8 cellular contexts compared by ENCODE assay signal in the genomic region with DNA sequence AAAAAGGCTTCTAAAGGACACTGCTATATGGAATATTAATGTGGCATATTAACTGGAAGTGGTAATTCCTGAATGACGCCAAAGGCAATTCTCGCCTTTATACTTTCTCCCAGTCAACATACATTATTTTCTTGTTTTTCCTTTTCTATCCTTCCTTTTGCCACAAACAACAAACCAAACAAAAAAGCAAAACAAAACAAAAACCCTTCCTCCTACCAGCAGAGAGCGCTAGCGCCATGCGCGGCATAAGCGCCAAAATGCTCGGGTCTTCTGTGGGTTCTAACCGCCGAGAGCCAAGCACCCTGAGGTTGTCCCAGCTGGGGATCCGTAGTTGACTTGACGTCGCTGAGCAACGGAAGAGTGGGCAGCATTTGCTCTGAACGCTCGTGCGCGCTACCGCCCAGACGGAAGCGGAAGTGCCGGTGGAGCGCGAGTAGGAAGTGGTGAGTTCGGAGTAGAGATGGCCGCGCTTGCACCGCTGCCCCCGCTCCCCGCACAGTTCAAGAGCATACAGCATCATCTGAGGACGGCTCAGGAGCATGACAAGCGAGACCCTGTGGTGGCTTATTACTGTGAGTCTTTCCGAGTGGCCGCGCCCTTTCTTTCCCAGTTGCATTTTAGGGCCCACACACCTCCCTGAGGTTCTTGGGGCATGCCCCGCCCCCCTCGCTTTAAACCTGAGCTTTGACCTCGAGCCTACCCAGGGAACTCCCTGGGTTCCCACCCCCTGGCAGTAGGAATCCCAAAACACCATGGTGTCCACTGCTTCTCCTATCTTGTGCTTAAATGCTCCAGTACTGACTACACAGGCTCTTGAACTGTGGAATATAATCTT. TPM values are rescaled to one million over a fixed set of nuclear protein-coding genes. Genes with fewer than 3 reads are reported as not detected.
DNase-seq lines count a peak whose midpoint lies in the region; ATAC-seq, FAIRE-seq and TF ChIP-seq lines count a peak whose summit lies in the region.

A gene (minus strand): TSS at position 295 of the 835 bp plus-strand sequence. CDS start 58,464 bp downstream, outside the sequence.
A gene with protein sequence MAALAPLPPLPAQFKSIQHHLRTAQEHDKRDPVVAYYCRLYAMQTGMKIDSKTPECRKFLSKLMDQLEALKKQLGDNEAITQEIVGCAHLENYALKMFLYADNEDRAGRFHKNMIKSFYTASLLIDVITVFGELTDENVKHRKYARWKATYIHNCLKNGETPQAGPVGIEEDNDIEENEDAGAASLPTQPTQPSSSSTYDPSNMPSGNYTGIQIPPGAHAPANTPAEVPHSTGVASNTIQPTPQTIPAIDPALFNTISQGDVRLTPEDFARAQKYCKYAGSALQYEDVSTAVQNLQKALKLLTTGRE (plus strand): TSS at position 436 of the 835 bp plus-strand sequence. CDS start 25 bp downstream, at position 461.

- peak; percentile 67 for TF ChIP-seq EP300 in transverse colon (IDR thresholded peaks at IDR 0.05; ENCODE audit: low read depth)

- H3K9me3 Mint-ChIP-seq in activated naive CD8-positive, alpha-beta T cell treated with anti-CD3 and anti-CD28 coated beads, Interleukin-2, amount 10 ng/mL, durations not matched to agents 7 days and 5 days: no peaks in the 10 kb centered on the region

- peak; percentile 85 for TF ChIP-seq CTCF in GM12864 (IDR thresholded peaks at IDR 0.05; ENCODE audit: low read depth, low read length, missing control alignments)
- peak; percentile 55 to 77 (median 70) for TF ChIP-seq CTCF in pancreas (IDR thresholded peaks at IDR 0.05)
- peak; percentile 79 to 95 (median 85) for TF ChIP-seq CTCF in transverse colon (IDR thresholded peaks at IDR 0.05)

- H3K4me1 ChIP-seq in pancreas (peaks cover 6 to 16% (median 6%) of the 10 kb centered on the region in 3 donors), transverse colon (peaks cover 0 to 32% (median 22%) of the 10 kb centered on the region in 4 donors)

- TF ChIP-seq POLR2A in transverse colon (IDR thresholded peaks at IDR 0.05): peak; percentile 42

- H3K9me3 ChIP-seq in pancreas: no peaks in the 10 kb centered on the region
- H3K9me3 ChIP-seq in transverse colon: no peaks in the 10 kb centered on the region

- H3K27me3 ChIP-seq in pancreas (no peaks in the 10 kb centered on the region), transverse colon (no peaks in the 10 kb centered on the region)

- WGBS in pancreas, 2 donors: 0% methylated on average over 38 of the region's 38 CpGs
- WGBS in transverse colon (ENCODE audit: low coverage in 1 of 2), 2 donors: 0 to 1% methylated on average over 11 to 38 of the region's 38 CpGs

- H3K27me3 Mint-ChIP-seq in activated naive CD8-positive, alpha-beta T cell treated with anti-CD3 and anti-CD28 coated beads, Interleukin-2, amount 10 ng/mL, durations not matched to agents 7 days and 5 days: no peaks in the 10 kb centered on the region

- H3K4me3 ChIP-seq in GM12864 (ENCODE audit: low read depth, low read length) (peak within 1 kb of the TSS; percentile 76), pancreas (peak within 1 kb of the TSS; percentile 40 to 95 (median 78)), transverse colon (peak within 1 kb of the TSS; percentile 53 to 90 (median 70))

- peaks cover 18% of the 10 kb centered on the region for H3K36me3 Mint-ChIP-seq in activated naive CD8-positive, alpha-beta T cell treated with anti-CD3 and anti-CD28 coated beads, Interleukin-2, amount 10 ng/mL, durations not matched to agents 7 days and 5 days

- DNase-seq in GM12864 (ENCODE audit: low read depth) (peak; percentile 99), NCI-H1092 treated with DMSO at 0.1 percent for 48 hours (lab: John Stamatoyannopoulos, UW) (peak; percentile 95), SKM-1 (lab: John Stamatoyannopoulos, UW; ENCODE audit: unreplicated experiment) (peak; percentile 90), Right ventricle myocardium inferior (ENCODE audit: missing footprints) (peak; percentile 98), pancreas (peak; percentile 91 to 98 (median 97)), transverse colon (peak; percentile 98)
- peak; percentile 92 for DNase-seq in activated naive CD8-positive, alpha-beta T cell treated with anti-CD3 and anti-CD28 coated beads, Interleukin-2, amount 10 ng/mL, durations not matched to agents 7 days and 5 days

- POLR2A ChIA-PET in activated naive CD8-positive, alpha-beta T cell treated with anti-CD3 and anti-CD28 coated beads, Interleukin-2, amount 10 ng/mL, durations not matched to agents 7 days and 5 days (lab: Charles Lee): interaction anchor here (0.7 to 1.3 kb wide), 2 partner anchors 9 to 1033 kb away, joined by 3 to 4 read pairs; no protein-coding TSS in a partner anchor

- H3K36me3 ChIP-seq in pancreas (no peaks in the 10 kb centered on the region), transverse colon (no peaks in the 10 kb centered on the region)

- in situ Hi-C loops in transverse colon (cut with MboI; ENCODE audit: low pct_ligation_motif_present in 1 of 4, low pct_unique_long_range_greater_than_20kb in 1 of 4, low sequenced_read_pairs in 3 of 4): no loop called here

- peak within 1 kb of the TSS; percentile 87 for H3K4me3 Mint-ChIP-seq in activated naive CD8-positive, alpha-beta T cell treated with anti-CD3 and anti-CD28 coated beads, Interleukin-2, amount 10 ng/mL, durations not matched to agents 7 days and 5 days

- peaks cover 28% of the 10 kb centered on the region for H3K4me1 Mint-ChIP-seq in activated naive CD8-positive, alpha-beta T cell treated with anti-CD3 and anti-CD28 coated beads, Interleukin-2, amount 10 ng/mL, durations not matched to agents 7 days and 5 days

- H3K27ac Mint-ChIP-seq in activated naive CD8-positive, alpha-beta T cell treated with anti-CD3 and anti-CD28 coated beads, Interleukin-2, amount 10 ng/mL, durations not matched to agents 7 days and 5 days: peak within 1 kb of the TSS; percentile 77

- ATAC-seq in HG02623 (IDR thresholded peaks at IDR 0.05; ENCODE audit: unreplicated experiment): peak; percentile 100
- peak; percentile 98 for ATAC-seq in activated naive CD8-positive, alpha-beta T cell treated with anti-CD3 and anti-CD28 coated beads, Interleukin-2, amount 10 ng/mL, durations not matched to agents 7 days and 5 days (ENCODE audit: low read depth)
- ATAC-seq in Right ventricle myocardium inferior: peak; percentile 99
- peak; percentile 99 to 100 (median 100) for ATAC-seq in pancreas

- H3K27ac ChIP-seq in pancreas (peak within 1 kb of the TSS in 2 of 4 donors; percentile 37 to 46), transverse colon (peak within 1 kb of the TSS; percentile 66 to 87 (median 75))

- intact Hi-C loops in Right ventricle myocardium inferior (cut with DNase I) (loop anchor here (2.0 to 5.0 kb wide), 2 partner anchors 60 to 240 kb away; no protein-coding TSS in a partner anchor), pancreas (cut with DNase I) (no loop called here), transverse colon (cut with DNase I; ENCODE audit: low total_unique reads) (no loop called here)

- FAIRE-seq in pancreas (lab: Jason Lieb, UNC): peak; percentile 97

RNA-seq across cellular contexts. Expression of the first gene that starts in this region (rescaled TPM):
- total RNA-seq in activated naive CD8-positive, alpha-beta T cell treated with anti-CD3 and anti-CD28 coated beads, Interleukin-2, amount 10 ng/mL, durations not matched to agents 7 days and 5 days: not detected
- not detected for total RNA-seq in Right ventricle myocardium inferior
- under 1 TPM in 1 of 6 donors, not detected in 5; 0.12 TPM for total RNA-seq in pancreas
- polyA plus RNA-seq in pancreas: not detected
- not detected for total RNA-seq in transverse colon

RNA-seq across cellular contexts. Expression of the second gene that starts in this region (rescaled TPM):
- total RNA-seq in activated naive CD8-positive, alpha-beta T cell treated with anti-CD3 and anti-CD28 coated beads, Interleukin-2, amount 10 ng/mL, durations not matched to agents 7 days and 5 days: 10 to 100 TPM; 41.7 to 45.7 TPM
- total RNA-seq in Right ventricle myocardium inferior: 38.4 TPM
- total RNA-seq in pancreas: 10 to 100 TPM in 4 of 6 donors, 1 to 10 TPM in 2; 9.8 to 20.3 (median 14.1) TPM
- polyA plus RNA-seq in pancreas: 10 to 100 TPM in 1 of 2 donors, 1 to 10 TPM in 1; 6.2 to 14.7 TPM
- total RNA-seq in transverse colon: 10 to 100 TPM; 10.5 to 52.6 (median 37.2) TPM
